1 cellular context compared by ENCODE assay signal in the genomic region with DNA sequence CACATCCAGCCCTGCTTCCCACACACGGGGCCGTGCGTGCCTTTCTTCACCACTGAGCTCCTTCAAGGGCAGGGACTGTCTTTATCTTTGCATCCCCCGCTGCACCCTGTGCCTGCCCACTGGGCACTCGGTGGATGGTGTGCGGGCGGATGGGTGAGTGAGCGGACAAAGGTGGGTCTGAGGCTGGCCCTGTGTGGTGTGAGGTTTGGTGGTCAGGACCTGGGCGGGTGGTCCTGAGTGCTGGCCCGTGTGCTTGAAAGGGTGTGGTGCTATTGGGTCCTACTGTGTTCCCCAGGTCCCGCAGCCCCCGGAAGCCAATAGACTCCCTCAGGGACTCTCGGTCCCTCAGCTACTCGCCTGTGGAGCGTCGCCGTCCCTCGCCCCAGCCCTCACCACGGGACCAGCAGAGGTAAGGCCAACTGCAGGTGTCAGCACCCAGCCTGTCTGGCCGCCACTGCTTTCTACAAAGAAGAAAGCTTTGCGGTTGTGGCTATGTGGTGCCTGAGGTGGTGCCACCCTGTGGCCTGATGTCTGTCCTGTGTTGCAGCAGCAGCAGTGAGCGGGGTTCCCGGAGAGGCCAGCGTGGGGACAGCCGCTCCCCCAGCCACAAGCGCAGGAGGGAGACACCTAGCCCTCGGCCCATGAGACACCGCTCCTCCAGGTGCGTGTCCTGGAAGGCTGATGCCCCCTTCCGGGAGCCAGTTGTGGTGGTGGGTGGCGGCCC.
TF ChIP-seq lines count a peak whose summit lies in the region.

No MANE protein-coding gene starts in this region.

TF ChIP-seq in K562, 482 proteins besides CTCF, POLR2A, EP300 and RAD21 (continued from another document):
- no peak for TF ChIP-seq PHTF2 (CRISPR knock-in tag; IDR thresholded peaks at IDR 0.05)
- peak; percentile 75 for TF ChIP-seq SIRT6 (IDR thresholded peaks at IDR 0.05; ENCODE audit: low read depth, low read length)
- no peak for TF ChIP-seq ZHX1 (conservative IDR thresholded peaks at IDR 0.05; ENCODE audit: low read length)
- TF ChIP-seq SMARCA4 (IDR thresholded peaks at IDR 0.05): no peak
- peak; percentile 33 for TF ChIP-seq SUPT5H (IDR thresholded peaks at IDR 0.05)
- no peak for TF ChIP-seq PHF8 (IDR thresholded peaks at IDR 0.05; ENCODE audit: borderline replicate concordance, low read length)
- no peak for TF ChIP-seq ARID1B (IDR thresholded peaks at IDR 0.05)
- TF ChIP-seq, protein P1, sequence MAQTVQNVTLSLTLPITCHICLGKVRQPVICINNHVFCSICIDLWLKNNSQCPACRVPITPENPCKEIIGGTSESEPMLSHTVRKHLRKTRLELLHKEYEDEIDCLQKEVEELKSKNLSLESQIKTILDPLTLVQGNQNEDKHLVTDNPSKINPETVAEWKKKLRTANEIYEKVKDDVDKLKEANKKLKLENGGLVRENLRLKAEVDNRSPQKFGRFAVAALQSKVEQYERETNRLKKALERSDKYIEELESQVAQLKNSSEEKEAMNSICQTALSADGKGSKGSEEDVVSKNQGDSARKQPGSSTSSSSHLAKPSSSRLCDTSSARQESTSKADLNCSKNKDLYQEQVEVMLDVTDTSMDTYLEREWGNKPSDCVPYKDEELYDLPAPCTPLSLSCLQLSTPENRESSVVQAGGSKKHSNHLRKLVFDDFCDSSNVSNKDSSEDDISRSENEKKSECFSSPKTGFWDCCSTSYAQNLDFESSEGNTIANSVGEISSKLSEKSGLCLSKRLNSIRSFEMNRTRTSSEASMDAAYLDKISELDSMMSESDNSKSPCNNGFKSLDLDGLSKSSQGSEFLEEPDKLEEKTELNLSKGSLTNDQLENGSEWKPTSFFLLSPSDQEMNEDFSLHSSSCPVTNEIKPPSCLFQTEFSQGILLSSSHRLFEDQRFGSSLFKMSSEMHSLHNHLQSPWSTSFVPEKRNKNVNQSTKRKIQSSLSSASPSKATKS (CRISPR knock-in tag; IDR thresholded peaks at IDR 0.05): no peak
- no peak for TF ChIP-seq ZNF263 (CRISPR knock-in tag; IDR thresholded peaks at IDR 0.05; ENCODE audit: borderline replicate concordance)
- no peak for TF ChIP-seq ZNF707 (CRISPR knock-in tag; conservative IDR thresholded peaks at IDR 0.05)
- TF ChIP-seq PML (IDR thresholded peaks at IDR 0.05; ENCODE audit: low read length): no peak; the same call in 1 of the 2 replicates
- TF ChIP-seq MEF2A (IDR thresholded peaks at IDR 0.05; ENCODE audit: control insufficient read depth, low read depth, low read length): no peak
- no peak for TF ChIP-seq FOXJ3 (CRISPR knock-in tag; IDR thresholded peaks at IDR 0.05)
- no peak for TF ChIP-seq NONO (IDR thresholded peaks at IDR 0.05; ENCODE audit: low read depth in 2 of 2, low read length in 1 of 2)
- peak; percentile 53 for TF ChIP-seq RBFOX2 (IDR thresholded peaks at IDR 0.05; ENCODE audit: low read depth, low read length)
